21 cellular contexts compared by ENCODE assay signal in genomic region chr12:32369202-32369601, GRCh38.
"Had no signal": no experiment of that assay in that cellular context is flagged by ENCODE, and none has a peak within 500 bp of the region (broad histone marks: within the 10 kb centered on the region; RNA-seq: fewer than 3 reads in every experiment).

No MANE protein-coding gene starts in this region.

- H3K36me3 ChIP-seq: heart left ventricle, neutrophil, upper lobe of left lung, uterus had no signal

- H3K4me1 ChIP-seq: psoas muscle, tibial artery, upper lobe of left lung, uterus had no signal

- H3K36me3 Mint-ChIP-seq: stimulated activated effector memory CD8-positive, alpha-beta T cell treated with anti-CD3 and anti-CD28 coated beads, Interleukin-12 subunit alpha, Interleukin-12 subunit beta, amount 100 ng/mL, for 72 hours had no signal

- H3K27ac ChIP-seq: foreskin keratinocyte, heart left ventricle, neutrophil, psoas muscle, tibial artery, upper lobe of left lung, uterus had no signal

- FAIRE-seq: colon, endothelial cell of umbilical vein had no signal

- H3K4me1 Mint-ChIP-seq: naive thymus-derived CD4-positive, alpha-beta T cell; stimulated activated effector memory CD8-positive, alpha-beta T cell treated with anti-CD3 and anti-CD28 coated beads, Interleukin-12 subunit alpha, Interleukin-12 subunit beta, amount 100 ng/mL, for 72 hours had no signal

- H3K4me3 Mint-ChIP-seq: dendritic cell treated with granulocyte-macrophage colony-stimulating factor and Interleukin-4, amounts not matched to agents 40 ng/mL and 50 ng/mL, for 4 days; naive thymus-derived CD4-positive, alpha-beta T cell; nephron progenitor cell; stimulated activated effector memory CD8-positive, alpha-beta T cell treated with anti-CD3 and anti-CD28 coated beads, Interleukin-12 subunit alpha, Interleukin-12 subunit beta, amount 100 ng/mL, for 72 hours had no signal

- H3K4me3 ChIP-seq: heart left ventricle, psoas muscle, tibial artery, upper lobe of left lung, uterus had no signal

- DNase-seq: erythroblast; foreskin keratinocyte; heart left ventricle; hippocampal formation; kidney glomerular epithelial cell; mesendoderm; naive thymus-derived CD4-positive, alpha-beta T cell; nephron progenitor cell; psoas muscle; retina; stimulated activated CD4-positive, alpha-beta T cell treated with anti-CD3 and anti-CD28 coated beads, Interleukin-4, amount 100 ng/mL, for 1 hour; stimulated activated CD8-positive, alpha-beta memory T cell treated with anti-CD3 and anti-CD28 coated beads, Interleukin-4, amount 100 ng/mL, for 48 hours; stimulated activated naive CD8-positive, alpha-beta T cell treated with anti-CD3 and anti-CD28 coated beads, Interleukin-15, Interleukin-2, amounts not matched to agents 100 U/mL and 50 U/mL, for 24 hours; tibial artery; upper lobe of left lung; uterus had no signal

- H3K9me3 Mint-ChIP-seq: dendritic cell treated with granulocyte-macrophage colony-stimulating factor and Interleukin-4, amounts not matched to agents 40 ng/mL and 50 ng/mL, for 4 days; naive thymus-derived CD4-positive, alpha-beta T cell; nephron progenitor cell; stimulated activated effector memory CD8-positive, alpha-beta T cell treated with anti-CD3 and anti-CD28 coated beads, Interleukin-12 subunit alpha, Interleukin-12 subunit beta, amount 100 ng/mL, for 72 hours had no signal

- H3K27ac Mint-ChIP-seq: dendritic cell treated with granulocyte-macrophage colony-stimulating factor and Interleukin-4, amounts not matched to agents 40 ng/mL and 50 ng/mL, for 4 days; naive thymus-derived CD4-positive, alpha-beta T cell; nephron progenitor cell; stimulated activated effector memory CD8-positive, alpha-beta T cell treated with anti-CD3 and anti-CD28 coated beads, Interleukin-12 subunit alpha, Interleukin-12 subunit beta, amount 100 ng/mL, for 72 hours had no signal

- H3K9me3 ChIP-seq: heart left ventricle, neutrophil, psoas muscle, tibial artery, upper lobe of left lung, uterus had no signal

- H3K27me3 Mint-ChIP-seq: dendritic cell treated with granulocyte-macrophage colony-stimulating factor and Interleukin-4, amounts not matched to agents 40 ng/mL and 50 ng/mL, for 4 days; naive thymus-derived CD4-positive, alpha-beta T cell had no signal

- H3K27me3 ChIP-seq: foreskin keratinocyte, heart left ventricle, neutrophil, tibial artery, upper lobe of left lung, uterus had no signal
